8 cellular contexts compared by ENCODE assay signal in genomic region chr2:110677530-110678456, GRCh38.
DNase-seq lines count a peak whose midpoint lies in the region; ATAC-seq lines count a peak whose summit lies in the region.

Gene BUB1, minus strand, starts transcription at chr2:110678063. Its CDS starts 68 bp downstream, at chr2:110677995.

- H3K9me3 Mint-ChIP-seq in central memory CD8-positive, alpha-beta T cell, result no peaks in the 10 kb centered on the region

- peak within 1 kb of the TSS; percentile 89 for H3K27ac Mint-ChIP-seq in central memory CD8-positive, alpha-beta T cell (ENCODE audit: low read depth)

- peak; percentile 74 for ATAC-seq in GM19023 (IDR thresholded peaks at IDR 0.05; ENCODE audit: unreplicated experiment)
- peak; percentile 75 for ATAC-seq in HG03280 (IDR thresholded peaks at IDR 0.05; ENCODE audit: unreplicated experiment)
- ATAC-seq in central memory CD8-positive, alpha-beta T cell (replicated peaks; ENCODE audit: extremely low read depth, poor library complexity, severe bottlenecking), result peak; percentile 77

- peak; percentile 99 for DNase-seq in AG08396 (ENCODE audit: low spot score)
- DNase-seq in NCI-H345 treated with DMSO at 0.1 percent for 48 hours (lab: John Stamatoyannopoulos, UW; ENCODE audit: unreplicated experiment), result peak; percentile 89
- DNase-seq in activated CD4-positive, CD25-positive, alpha-beta regulatory T cell (lab: John Stamatoyannopoulos, UW), result peak; percentile 87 to 93 (median 92)
- peak; percentile 89 to 91 for DNase-seq in central memory CD8-positive, alpha-beta T cell (ENCODE audit: low spot score in 2 of 2)
- peak; percentile 97 for DNase-seq in iris pigment epithelial cell (ENCODE audit: low read depth)
- peak; percentile 92 for DNase-seq in stimulated activated CD4-positive, alpha-beta T cell treated with anti-CD3 and anti-CD28 coated beads, Interleukin-12 subunit alpha, Interleukin-12 subunit beta, amount 100 ng/mL, for 4 hours

- peaks cover 12% of the 10 kb centered on the region for H3K36me3 Mint-ChIP-seq in central memory CD8-positive, alpha-beta T cell (ENCODE audit: insufficient read depth)

- H3K4me1 Mint-ChIP-seq in central memory CD8-positive, alpha-beta T cell, result peaks cover 21% of the 10 kb centered on the region

- H3K4me3 Mint-ChIP-seq in central memory CD8-positive, alpha-beta T cell, result peak within 1 kb of the TSS; percentile 89

- no peaks in the 10 kb centered on the region for H3K27me3 Mint-ChIP-seq in central memory CD8-positive, alpha-beta T cell

Comparison
In these comparisons a context has a peak if more than half of its experiments do, and no peak if none do; other contexts are left out.
1. Peak in every context shown above with its lines: DNase-seq and ATAC-seq.